9 cellular contexts compared by ENCODE assay signal in genomic region chr5:151155149-151155776, GRCh38. TPM values are rescaled to one million over a fixed set of nuclear protein-coding genes. Genes with fewer than 3 reads are reported as not detected.
DNase-seq lines count a peak whose midpoint lies in the region; ATAC-seq and TF ChIP-seq lines count a peak whose summit lies in the region.
"Had no signal": no experiment of that assay in that cellular context is flagged by ENCODE, and none has a peak within 500 bp of the region (broad histone marks: within the 10 kb centered on the region; RNA-seq: fewer than 3 reads in every experiment).

No MANE protein-coding gene starts in this region.

- H3K27me3 ChIP-seq in KMS-11 (ENCODE audit: insufficient read depth, low read depth) (no peaks in the 10 kb centered on the region), lower lobe of right lung (ENCODE audit: low read depth) (no peaks in the 10 kb centered on the region), thyroid gland (no peaks in the 10 kb centered on the region)

- H3K79me2 ChIP-seq in KMS-11 (ENCODE audit: insufficient read depth, low read depth) = peaks cover 71% of the 10 kb centered on the region

- DNase-seq in activated CD4-positive, CD25-positive, alpha-beta regulatory T cell treated with anti-CD3 and anti-CD28 coated beads, Interleukin-2, amount 50 U/mL, for 16 hours (ENCODE audit: low read depth, low spot score) = peak; percentile 37
- no peak for DNase-seq in activated CD4-positive, CD25-positive, alpha-beta regulatory T cell treated with anti-CD3 and anti-CD28 coated beads, Interleukin-2, amount 50 U/mL, for 72 hours
- peak; percentile 31 for DNase-seq in activated T-helper 9 cell treated with anti-CD3 and anti-CD28 coated beads, Interleukin-2, amount 50 U/mL, for 16 hours (ENCODE audit: low read depth)
- DNase-seq in lower lobe of right lung = no peak
- DNase-seq in thyroid gland = no peak
- no peak for DNase-seq in NCI-H748 treated with DMSO at 0.1 percent for 48 hours (lab: John Stamatoyannopoulos, UW)
- no peak for DNase-seq in iPS-NIHi11 (ENCODE audit: low spot score)

- 61 to 64% methylated on average over 9 of the region's 9 CpGs for WGBS in thyroid gland, 2 donors

- H3K27ac ChIP-seq in KMS-11 (peak overlapping the region; percentile 62; the same call in 1 of the 2 replicates), lower lobe of right lung (peak overlapping the region; percentile 84), thyroid gland (peak overlapping the region in 2 of 3 donors; percentile 84 to 93)
- H3K27ac ChIP-seq: C4-2B had no signal

- H3K4me1 ChIP-seq in KMS-11 (ENCODE audit: low read depth, poor library complexity, severe bottlenecking) (peaks cover 67% of the 10 kb centered on the region), lower lobe of right lung (peaks cover 64% of the 10 kb centered on the region), thyroid gland (peaks cover 28 to 47% of the 10 kb centered on the region in 2 donors)

- no peak for TF ChIP-seq POLR2A in thyroid gland (IDR thresholded peaks at IDR 0.05)

- intact Hi-C loops in lower lobe of right lung (cut with DNase I) (loop anchor here (5.0 kb wide), 1 partner anchor 33 kb away; no protein-coding TSS in a partner anchor), thyroid gland (cut with DNase I) (no loop called here)

- no peaks in the 10 kb centered on the region for H3K9me3 ChIP-seq in lower lobe of right lung
- H3K9me3 ChIP-seq in thyroid gland = no peaks in the 10 kb centered on the region

- ATAC-seq in lower lobe of right lung = no peak

- no peak overlapping the region; the same call in 1 of the 2 replicates for H2AFZ ChIP-seq in KMS-11 (ENCODE audit: low read depth)

- peak overlapping the region; percentile 71; the same call in 1 of the 2 replicates for H3K9ac ChIP-seq in KMS-11

- no peaks in the 10 kb centered on the region for H4K20me1 ChIP-seq in KMS-11 (ENCODE audit: insufficient read depth)

- peak overlapping the region; percentile 91 for H3K4me2 ChIP-seq in KMS-11

- TF ChIP-seq CTCF in KMS-11 (conservative IDR thresholded peaks at IDR 0.05; ENCODE audit: low read depth, low read length) = no peak
- TF ChIP-seq CTCF in lower lobe of right lung (IDR thresholded peaks at IDR 0.05) = no peak
- no peak for TF ChIP-seq CTCF in thyroid gland (IDR thresholded peaks at IDR 0.05)

- H3K4me3 ChIP-seq in KMS-11 (IDR thresholded peaks at IDR 0.05; ENCODE audit: insufficient read depth, low read depth, low read length) = no peak overlapping the region
- peak overlapping the region; percentile 63 for H3K4me3 ChIP-seq in lower lobe of right lung
- H3K4me3 ChIP-seq in thyroid gland (replicated peaks in 1 of 3) = peak overlapping the region in 1 of 3 donors; percentile 59

- H3K36me3 ChIP-seq in KMS-11 (ENCODE audit: insufficient read depth) (no peaks in the 10 kb centered on the region), lower lobe of right lung (no peaks in the 10 kb centered on the region), thyroid gland (no peaks in the 10 kb centered on the region)

RNA-seq across cellular contexts. Expression of gene ANXA6, which starts 2.3 kb away (rescaled TPM):
- total RNA-seq in lower lobe of right lung (120 TPM), thyroid gland (100 to 1,000 TPM; 122 to 283 (median 180) TPM)

Comparison
In these comparisons a context has a peak if more than half of its experiments do, and no peak if none do; other contexts are left out.
1. DNase-seq: peak in activated CD4-positive, CD25-positive, alpha-beta regulatory T cell treated with anti-CD3 and anti-CD28 coated beads, Interleukin-2, amount 50 U/mL, for 16 hours (single experiment) and activated T-helper 9 cell treated with anti-CD3 and anti-CD28 coated beads, Interleukin-2, amount 50 U/mL, for 16 hours (single experiment); none in activated CD4-positive, CD25-positive, alpha-beta regulatory T cell treated with anti-CD3 and anti-CD28 coated beads, Interleukin-2, amount 50 U/mL, for 72 hours (single experiment), lower lobe of right lung (single experiment), thyroid gland (0 of 2), NCI-H748 treated with DMSO at 0.1 percent for 48 hours (single experiment) and iPS-NIHi11 (single experiment).
2. Peak in every context shown above with its lines, with median percentiles within 50 percentile points of each other: H3K27ac ChIP-seq.